Comparison of ENCODE assay signal across 1 cellular context in the genomic region with DNA sequence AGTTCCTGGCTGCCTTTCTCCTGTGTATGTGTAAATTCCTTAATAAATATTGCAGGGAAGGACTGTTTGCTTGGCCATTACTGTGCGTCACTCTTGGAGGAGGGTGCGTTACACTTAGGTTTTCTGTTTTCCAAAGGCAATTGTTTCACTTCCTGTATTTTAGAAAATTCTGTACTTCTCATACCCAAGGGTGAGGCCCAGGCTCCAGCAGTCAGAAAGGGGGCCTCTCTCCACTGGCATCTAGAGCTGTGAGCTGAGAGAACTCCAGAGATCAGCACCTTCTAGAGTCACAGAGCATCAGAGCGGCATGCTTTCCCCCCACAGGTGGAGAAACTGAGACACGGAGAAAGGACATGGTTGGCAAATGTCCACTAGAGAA.
TF ChIP-seq lines count a peak whose summit lies in the region.

No MANE protein-coding gene starts in this region.

TF ChIP-seq in HepG2, 621 proteins besides CTCF, POLR2A, EP300 and RAD21:
- TF ChIP-seq, protein P1, sequence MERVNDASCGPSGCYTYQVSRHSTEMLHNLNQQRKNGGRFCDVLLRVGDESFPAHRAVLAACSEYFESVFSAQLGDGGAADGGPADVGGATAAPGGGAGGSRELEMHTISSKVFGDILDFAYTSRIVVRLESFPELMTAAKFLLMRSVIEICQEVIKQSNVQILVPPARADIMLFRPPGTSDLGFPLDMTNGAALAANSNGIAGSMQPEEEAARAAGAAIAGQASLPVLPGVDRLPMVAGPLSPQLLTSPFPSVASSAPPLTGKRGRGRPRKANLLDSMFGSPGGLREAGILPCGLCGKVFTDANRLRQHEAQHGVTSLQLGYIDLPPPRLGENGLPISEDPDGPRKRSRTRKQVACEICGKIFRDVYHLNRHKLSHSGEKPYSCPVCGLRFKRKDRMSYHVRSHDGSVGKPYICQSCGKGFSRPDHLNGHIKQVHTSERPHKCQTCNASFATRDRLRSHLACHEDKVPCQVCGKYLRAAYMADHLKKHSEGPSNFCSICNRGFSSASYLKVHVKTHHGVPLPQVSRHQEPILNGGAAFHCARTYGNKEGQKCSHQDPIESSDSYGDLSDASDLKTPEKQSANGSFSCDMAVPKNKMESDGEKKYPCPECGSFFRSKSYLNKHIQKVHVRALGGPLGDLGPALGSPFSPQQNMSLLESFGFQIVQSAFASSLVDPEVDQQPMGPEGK (CRISPR knock-in tag; IDR thresholded peaks at IDR 0.05) = no peak
